ENCODE assay signal across 12 cellular contexts in the genomic region with DNA sequence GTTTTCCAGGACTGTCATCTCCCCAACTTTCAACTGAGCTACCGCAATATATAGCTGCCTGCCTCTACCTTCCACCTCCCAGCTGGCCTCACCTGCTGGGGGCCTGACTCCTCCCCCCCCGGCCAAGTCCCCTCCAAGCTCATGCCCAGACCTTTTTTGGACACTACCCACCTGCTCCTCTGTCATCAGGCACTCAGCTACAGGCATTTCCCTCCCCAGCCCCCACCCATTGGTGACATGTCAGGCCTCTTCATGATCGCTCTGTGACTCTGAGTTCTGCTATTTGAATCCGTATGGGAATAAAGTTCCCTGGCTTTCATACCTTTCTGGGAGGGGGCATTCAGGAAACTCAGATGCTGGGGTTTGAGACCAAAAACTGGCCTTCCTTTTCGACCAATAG. TPM values are rescaled to one million over a fixed set of nuclear protein-coding genes. Genes with fewer than 3 reads are reported as not detected.
DNase-seq lines count a peak whose midpoint lies in the region; ATAC-seq and TF ChIP-seq lines count a peak whose summit lies in the region.
"Had no signal": no experiment of that assay in that cellular context is flagged by ENCODE, and none has a peak within 500 bp of the region (broad histone marks: within the 10 kb centered on the region; RNA-seq: fewer than 3 reads in every experiment).

No MANE protein-coding gene starts in this region.

- H3K36me3 ChIP-seq in Caco-2 (ENCODE audit: control insufficient read depth, insufficient read depth, low read length) (no peaks in the 10 kb centered on the region), Panc1 (ENCODE audit: control insufficient read depth, insufficient read depth, low read length) (no peaks in the 10 kb centered on the region), gastrocnemius medialis (no peaks in the 10 kb centered on the region)

- no peaks in the 10 kb centered on the region for H3K9me3 Mint-ChIP-seq in Caco-2 (ENCODE audit: unreplicated experiment)

- H3K4me3 Mint-ChIP-seq in Caco-2 (ENCODE audit: unreplicated experiment), result peak overlapping the region; percentile 90

- CTCF ChIA-PET in Caco-2 (lab: Charles Lee), result interaction anchor here (4.0 kb wide), 1 partner anchor 21 kb away, joined by 16 read pairs; the partner anchor contains the start of gene ASF1B
- CTCF ChIA-PET in Panc1 (lab: Charles Lee), result no interaction called here

- H3K4me3 ChIP-seq in Caco-2 (ENCODE audit: low read depth, low read length) (no peak overlapping the region), Panc1 (ENCODE audit: low read depth in 2 of 2, low read length in 2 of 2) (no peak overlapping the region; a peak in 1 of 4 replicates), fibroblast of mammary gland (ENCODE audit: control insufficient read depth, low read depth, low read length) (peak overlapping the region; percentile 74), gastrocnemius medialis (peak overlapping the region in 3 of 4 donors; percentile 2 to 99 (median 83))

- POLR2A ChIA-PET in Caco-2 (lab: Charles Lee) (no interaction called here), Panc1 (lab: Charles Lee) (interaction anchor here (0.6 to 0.9 kb wide), 2 partner anchors 13 to 19 kb away, joined by 3 to 5 read pairs; no protein-coding TSS in a partner anchor)

- H3K27me3 ChIP-seq in Caco-2 (replicated peaks; ENCODE audit: control insufficient read depth, insufficient read depth, low read length), result no peaks in the 10 kb centered on the region
- no peaks in the 10 kb centered on the region for H3K27me3 ChIP-seq in Panc1 (ENCODE audit: control insufficient read depth, insufficient read depth, low read length)
- H3K27me3 ChIP-seq in gastrocnemius medialis, result no peaks in the 10 kb centered on the region

- H3K4me1 Mint-ChIP-seq in Caco-2 (ENCODE audit: low read depth, unreplicated experiment), result peaks cover 8% of the 10 kb centered on the region

- no peaks in the 10 kb centered on the region for H3K9me3 ChIP-seq in Caco-2
- H3K9me3 ChIP-seq in Panc1 (ENCODE audit: control insufficient read depth, insufficient read depth, low read depth, low read length), result no peaks in the 10 kb centered on the region
- no peaks in the 10 kb centered on the region for H3K9me3 ChIP-seq in gastrocnemius medialis

- H3K27ac ChIP-seq in Panc1 (ENCODE audit: low read length) (0 out of 2 replicates have a peak overlapping the region, but pooled peaks have one; percentile 68), gastrocnemius medialis (peak overlapping the region; percentile 95 to 99 (median 96))

- H3K4me1 ChIP-seq in Caco-2 (peaks cover 13% of the 10 kb centered on the region), Panc1 (ENCODE audit: control insufficient read depth, insufficient read depth, low read length) (peaks cover 42% of the 10 kb centered on the region), gastrocnemius medialis (peaks cover 72% of the 10 kb centered on the region in 2 donors)

- H3K36me3 Mint-ChIP-seq in Caco-2 (ENCODE audit: insufficient read depth, unreplicated experiment), result peaks cover 30% of the 10 kb centered on the region

- no peak for DNase-seq in Caco-2
- no peak for DNase-seq in Panc1 (ENCODE audit: low read depth, low spot score)
- no peak for DNase-seq in fibroblast of mammary gland (ENCODE audit: low read depth)
- no peak for DNase-seq in gastrocnemius medialis
- no peak for DNase-seq in NCI-H2029 treated with DMSO at 0.1 percent for 48 hours (lab: John Stamatoyannopoulos, UW)
- no peak for DNase-seq in activated gamma-delta T cell (lab: John Stamatoyannopoulos, UW)
- no peak for DNase-seq in NCI-H82 treated with DMSO at 0.1 percent for 48 hours (lab: John Stamatoyannopoulos, UW; ENCODE audit: unreplicated experiment)
- DNase-seq: activated naive CD4-positive, alpha-beta T cell; NCI-H1105 treated with DMSO at 0.1 percent for 48 hours; retina had no signal

- intact Hi-C loops in Caco-2 (cut with micrococcal nuclease; ENCODE audit: unreplicated experiment), result loop anchor here (5.0 kb wide), 1 partner anchor 33 kb away; no protein-coding TSS in a partner anchor
- intact Hi-C loops in Panc1 (cut with micrococcal nuclease; ENCODE audit: unreplicated experiment), result no loop called here
- intact Hi-C loops in gastrocnemius medialis (cut with DNase I; ENCODE audit: low total_unique reads), result loop anchor here (2.0 to 5.0 kb wide), 4 partner anchors 25 to 263 kb away; partner anchors contain the start of genes MISP3, RFX1 and SAMD1

- H3K27ac Mint-ChIP-seq in Caco-2 (ENCODE audit: unreplicated experiment), result peak overlapping the region; percentile 55

- no peak for TF ChIP-seq CTCF in Caco-2 (IDR thresholded peaks at IDR 0.05; ENCODE audit: insufficient read depth in 1 of 2, low read depth in 1 of 2, low read length in 1 of 2, severe bottlenecking in 1 of 2, unreplicated experiment in 1 of 2)
- no peak for TF ChIP-seq CTCF in Panc1 (IDR thresholded peaks at IDR 0.05)
- TF ChIP-seq CTCF in fibroblast of mammary gland (conservative IDR thresholded peaks at IDR 0.05; ENCODE audit: control insufficient read depth, insufficient read depth, low read depth, low read length), result no peak
- TF ChIP-seq CTCF in gastrocnemius medialis (IDR thresholded peaks at IDR 0.05 in 4 of 5, conservative IDR thresholded peaks at IDR 0.05 in 1 of 5), result no peak

- ATAC-seq in Panc1 (no peak), gastrocnemius medialis (no peak), GM19328 (IDR thresholded peaks at IDR 0.05; ENCODE audit: unreplicated experiment) (no peak)

- no peaks in the 10 kb centered on the region for H3K27me3 Mint-ChIP-seq in Caco-2 (ENCODE audit: insufficient read depth, unreplicated experiment)

- no peak for TF ChIP-seq POLR2A in gastrocnemius medialis (IDR thresholded peaks at IDR 0.05)

- BruUV-seq in Caco-2 (replicated peaks; lab: Mats Ljungman, UMichigan) (no TSS peak), Panc1 (replicated peaks; lab: Mats Ljungman, UMichigan) (no TSS peak)

- in situ Hi-C loops in Panc1 (cut with HindIII; ENCODE audit: low pct_unique_long_range_greater_than_20kb, low sequenced_read_pairs) (no loop called here), gastrocnemius medialis (cut with MboI; ENCODE audit: low sequenced_read_pairs in 4 of 4) (loop anchor here in 1 of 4 donors (5.0 kb wide), 1 partner anchor 33 kb away; no protein-coding TSS in a partner anchor)

RNA-seq across cellular contexts. Expression of gene PRKACA, which starts 1.8 kb away (rescaled TPM):
- total RNA-seq in Caco-2 (2022) (46.4 and 51.9 TPM in 2 replicates), Panc1 (2021; ENCODE audit: unreplicated experiment) (70.8 TPM), gastrocnemius medialis (100 to 1,000 TPM in 3 of 4 donors, 10 to 100 TPM in 1; 74.7 to 180 (median 147) TPM)
- 50.7 TPM for polyA plus RNA-seq in Panc1 (2012; ENCODE audit: insufficient read length)

RNA-seq across cellular contexts. Expression of gene ASF1B, which starts 20.6 kb away (rescaled TPM):
- 37.7 and 40.2 TPM in 2 replicates for total RNA-seq in Caco-2 (2022)
- total RNA-seq in Panc1 (2021; ENCODE audit: unreplicated experiment), result 35.4 TPM
- polyA plus RNA-seq in Panc1 (2012; ENCODE audit: insufficient read length), result 35.0 TPM
- 1 to 10 TPM in 3 of 4 donors, not detected in 1; 1.2 to 4.1 (median 1.5) TPM for total RNA-seq in gastrocnemius medialis

RNA-seq across cellular contexts. Expression of gene SAMD1, which starts 25.2 kb away (rescaled TPM):
- total RNA-seq in Caco-2 (2022) (38.3 and 47.1 TPM in 2 replicates), Panc1 (2021; ENCODE audit: unreplicated experiment) (82.0 TPM), gastrocnemius medialis (10 to 100 TPM; 15.1 to 71.8 (median 40.2) TPM)
- polyA plus RNA-seq in Panc1 (2012; ENCODE audit: insufficient read length), result 73.2 TPM

RNA-seq across cellular contexts. Expression of gene C19orf67, which starts 30.2 kb away (rescaled TPM):
- not detected in 2 replicates for total RNA-seq in Caco-2 (2022)
- total RNA-seq in Panc1 (2021; ENCODE audit: unreplicated experiment), result 0.28 TPM
- polyA plus RNA-seq in Panc1 (2012; ENCODE audit: insufficient read length), result not detected
- not detected for total RNA-seq in gastrocnemius medialis
- total RNA-seq: SK-MEL-5 had no signal

RNA-seq across cellular contexts. Expression of gene MISP3, which starts 43.2 kb away (rescaled TPM):
- 5.2 TPM in 2 replicates for total RNA-seq in Caco-2 (2022)
- total RNA-seq in Panc1 (2021; ENCODE audit: unreplicated experiment), result 1.5 TPM
- polyA plus RNA-seq in Panc1 (2012; ENCODE audit: insufficient read length), result 2.9 TPM
- 1 to 10 TPM; 1.8 to 8.0 (median 5.7) TPM for total RNA-seq in gastrocnemius medialis

Comparison
In these comparisons a context has a peak if more than half of its experiments do, and no peak if none do; other contexts are left out.
1. H3K4me3 ChIP-seq: peak in fibroblast of mammary gland (single experiment) and gastrocnemius medialis (3 of 4); none in Caco-2 (single experiment) and Panc1 (0 of 2).